Comparison of ENCODE assay signal across 1 cellular context in the genomic region with DNA sequence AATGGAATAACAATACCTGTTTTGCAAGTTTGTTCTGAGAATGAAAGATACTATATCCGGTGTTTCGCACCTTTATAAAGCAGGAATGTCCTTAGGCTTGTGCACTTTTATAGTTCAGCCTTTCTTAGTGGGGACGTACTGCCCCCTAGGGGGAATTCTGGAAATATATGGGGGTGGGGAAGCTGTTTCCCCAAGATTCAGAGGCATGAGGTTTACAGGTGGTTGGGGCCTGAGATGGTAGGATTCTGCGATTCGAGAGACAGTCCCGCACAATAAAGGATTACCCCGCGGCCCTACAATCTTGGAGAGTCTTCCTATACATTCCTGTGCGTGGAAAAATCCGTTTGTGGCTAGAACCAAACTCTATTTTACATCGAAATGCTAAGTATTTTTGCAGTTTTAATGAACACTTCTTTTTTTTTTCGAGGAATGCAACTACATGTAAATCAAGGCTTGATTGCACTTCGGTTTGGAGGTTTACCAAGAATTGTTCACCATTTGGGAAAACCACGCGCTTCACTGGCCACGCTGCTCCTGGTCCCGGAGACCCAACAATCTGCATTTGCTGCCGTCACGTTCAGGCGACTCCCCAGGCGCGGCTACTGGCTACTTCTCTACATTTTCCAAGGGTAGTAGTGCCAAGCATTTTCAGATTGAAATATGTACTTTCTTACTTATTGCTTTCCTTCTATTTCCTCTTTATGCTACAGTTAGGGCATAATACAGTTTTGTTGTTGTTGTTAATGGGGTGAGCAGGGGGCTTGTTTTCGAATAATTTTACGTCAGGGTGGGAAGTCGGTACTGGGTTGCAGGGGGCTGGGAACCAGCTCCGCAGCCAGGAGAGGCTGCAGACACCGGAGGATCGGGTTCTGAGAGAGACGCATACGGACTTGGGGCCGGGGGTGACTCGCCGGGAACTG.
A peak's percentile ranks its signal among the peaks of the same experiment; 100 is the strongest.
TF ChIP-seq lines count a peak whose summit lies in the region.

No MANE protein-coding gene starts in this region.

TF ChIP-seq in K562, 482 proteins besides CTCF, POLR2A, EP300 and RAD21 (continued from another document):
- TF ChIP-seq, protein P1, sequence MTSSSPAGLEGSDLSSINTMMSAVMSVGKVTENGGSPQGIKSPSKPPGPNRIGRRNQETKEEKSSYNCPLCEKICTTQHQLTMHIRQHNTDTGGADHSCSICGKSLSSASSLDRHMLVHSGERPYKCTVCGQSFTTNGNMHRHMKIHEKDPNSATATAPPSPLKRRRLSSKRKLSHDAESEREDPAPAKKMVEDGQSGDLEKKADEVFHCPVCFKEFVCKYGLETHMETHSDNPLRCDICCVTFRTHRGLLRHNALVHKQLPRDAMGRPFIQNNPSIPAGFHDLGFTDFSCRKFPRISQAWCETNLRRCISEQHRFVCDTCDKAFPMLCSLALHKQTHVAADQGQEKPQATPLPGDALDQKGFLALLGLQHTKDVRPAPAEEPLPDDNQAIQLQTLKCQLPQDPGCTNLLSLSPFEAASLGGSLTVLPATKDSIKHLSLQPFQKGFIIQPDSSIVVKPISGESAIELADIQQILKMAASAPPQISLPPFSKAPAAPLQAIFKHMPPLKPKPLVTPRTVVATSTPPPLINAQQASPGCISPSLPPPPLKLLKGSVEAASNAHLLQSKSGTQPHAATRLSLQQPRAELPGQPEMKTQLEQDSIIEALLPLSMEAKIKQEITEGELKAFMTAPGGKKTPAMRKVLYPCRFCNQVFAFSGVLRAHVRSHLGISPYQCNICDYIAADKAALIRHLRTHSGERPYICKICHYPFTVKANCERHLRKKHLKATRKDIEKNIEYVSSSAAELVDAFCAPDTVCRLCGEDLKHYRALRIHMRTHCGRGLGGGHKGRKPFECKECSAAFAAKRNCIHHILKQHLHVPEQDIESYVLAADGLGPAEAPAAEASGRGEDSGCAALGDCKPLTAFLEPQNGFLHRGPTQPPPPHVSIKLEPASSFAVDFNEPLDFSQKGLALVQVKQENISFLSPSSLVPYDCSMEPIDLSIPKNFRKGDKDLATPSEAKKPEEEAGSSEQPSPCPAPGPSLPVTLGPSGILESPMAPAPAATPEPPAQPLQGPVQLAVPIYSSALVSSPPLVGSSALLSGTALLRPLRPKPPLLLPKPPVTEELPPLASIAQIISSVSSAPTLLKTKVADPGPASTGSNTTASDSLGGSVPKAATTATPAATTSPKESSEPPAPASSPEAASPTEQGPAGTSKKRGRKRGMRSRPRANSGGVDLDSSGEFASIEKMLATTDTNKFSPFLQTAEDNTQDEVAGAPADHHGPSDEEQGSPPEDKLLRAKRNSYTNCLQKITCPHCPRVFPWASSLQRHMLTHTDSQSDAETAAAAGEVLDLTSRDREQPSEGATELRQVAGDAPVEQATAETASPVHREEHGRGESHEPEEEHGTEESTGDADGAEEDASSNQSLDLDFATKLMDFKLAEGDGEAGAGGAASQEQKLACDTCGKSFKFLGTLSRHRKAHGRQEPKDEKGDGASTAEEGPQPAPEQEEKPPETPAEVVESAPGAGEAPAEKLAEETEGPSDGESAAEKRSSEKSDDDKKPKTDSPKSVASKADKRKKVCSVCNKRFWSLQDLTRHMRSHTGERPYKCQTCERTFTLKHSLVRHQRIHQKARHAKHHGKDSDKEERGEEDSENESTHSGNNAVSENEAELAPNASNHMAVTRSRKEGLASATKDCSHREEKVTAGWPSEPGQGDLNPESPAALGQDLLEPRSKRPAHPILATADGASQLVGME (CRISPR knock-in tag; IDR thresholded peaks at IDR 0.05): no peak
- TF ChIP-seq, protein P2, sequence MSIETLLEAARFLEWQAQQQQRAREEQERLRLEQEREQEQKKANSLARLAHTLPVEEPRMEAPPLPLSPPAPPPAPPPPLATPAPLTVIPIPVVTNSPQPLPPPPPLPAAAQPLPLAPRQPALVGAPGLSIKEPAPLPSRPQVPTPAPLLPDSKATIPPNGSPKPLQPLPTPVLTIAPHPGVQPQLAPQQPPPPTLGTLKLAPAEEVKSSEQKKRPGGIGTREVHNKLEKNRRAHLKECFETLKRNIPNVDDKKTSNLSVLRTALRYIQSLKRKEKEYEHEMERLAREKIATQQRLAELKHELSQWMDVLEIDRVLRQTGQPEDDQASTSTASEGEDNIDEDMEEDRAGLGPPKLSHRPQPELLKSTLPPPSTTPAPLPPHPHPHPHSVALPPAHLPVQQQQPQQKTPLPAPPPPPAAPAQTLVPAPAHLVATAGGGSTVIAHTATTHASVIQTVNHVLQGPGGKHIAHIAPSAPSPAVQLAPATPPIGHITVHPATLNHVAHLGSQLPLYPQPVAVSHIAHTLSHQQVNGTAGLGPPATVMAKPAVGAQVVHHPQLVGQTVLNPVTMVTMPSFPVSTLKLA (conservative IDR thresholded peaks at IDR 0.05): peak in 1 of 2 experiments; percentile 35; a peak in 1 of 4 replicates
- no peak for TF ChIP-seq CBX2 (IDR thresholded peaks at IDR 0.05; ENCODE audit: insufficient read depth, low read length, poor library complexity, severe bottlenecking)
- TF ChIP-seq YY1 (IDR thresholded peaks at IDR 0.05; ENCODE audit: borderline replicate concordance in 1 of 3, control insufficient read depth in 1 of 3, extremely low read depth in 1 of 3, insufficient read depth in 3 of 3, insufficient read length in 1 of 3, insufficient replicate concordance in 2 of 3, low read depth in 1 of 3, low read length in 2 of 3): no peak
- TF ChIP-seq BCOR (IDR thresholded peaks at IDR 0.05): peak; percentile 26; the same call in 1 of the 2 replicates
- TF ChIP-seq SIX5 (IDR thresholded peaks at IDR 0.05; ENCODE audit: borderline replicate concordance in 1 of 2, insufficient read depth in 1 of 2, low read depth in 1 of 2, low read length in 2 of 2): no peak
- TF ChIP-seq, protein P3, sequence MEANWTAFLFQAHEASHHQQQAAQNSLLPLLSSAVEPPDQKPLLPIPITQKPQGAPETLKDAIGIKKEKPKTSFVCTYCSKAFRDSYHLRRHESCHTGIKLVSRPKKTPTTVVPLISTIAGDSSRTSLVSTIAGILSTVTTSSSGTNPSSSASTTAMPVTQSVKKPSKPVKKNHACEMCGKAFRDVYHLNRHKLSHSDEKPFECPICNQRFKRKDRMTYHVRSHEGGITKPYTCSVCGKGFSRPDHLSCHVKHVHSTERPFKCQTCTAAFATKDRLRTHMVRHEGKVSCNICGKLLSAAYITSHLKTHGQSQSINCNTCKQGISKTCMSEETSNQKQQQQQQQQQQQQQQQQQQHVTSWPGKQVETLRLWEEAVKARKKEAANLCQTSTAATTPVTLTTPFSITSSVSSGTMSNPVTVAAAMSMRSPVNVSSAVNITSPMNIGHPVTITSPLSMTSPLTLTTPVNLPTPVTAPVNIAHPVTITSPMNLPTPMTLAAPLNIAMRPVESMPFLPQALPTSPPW (CRISPR knock-in tag; IDR thresholded peaks at IDR 0.05): 0 out of 2 replicates have a peak, but pooled peaks have one; percentile 33
- TF ChIP-seq, protein P4, sequence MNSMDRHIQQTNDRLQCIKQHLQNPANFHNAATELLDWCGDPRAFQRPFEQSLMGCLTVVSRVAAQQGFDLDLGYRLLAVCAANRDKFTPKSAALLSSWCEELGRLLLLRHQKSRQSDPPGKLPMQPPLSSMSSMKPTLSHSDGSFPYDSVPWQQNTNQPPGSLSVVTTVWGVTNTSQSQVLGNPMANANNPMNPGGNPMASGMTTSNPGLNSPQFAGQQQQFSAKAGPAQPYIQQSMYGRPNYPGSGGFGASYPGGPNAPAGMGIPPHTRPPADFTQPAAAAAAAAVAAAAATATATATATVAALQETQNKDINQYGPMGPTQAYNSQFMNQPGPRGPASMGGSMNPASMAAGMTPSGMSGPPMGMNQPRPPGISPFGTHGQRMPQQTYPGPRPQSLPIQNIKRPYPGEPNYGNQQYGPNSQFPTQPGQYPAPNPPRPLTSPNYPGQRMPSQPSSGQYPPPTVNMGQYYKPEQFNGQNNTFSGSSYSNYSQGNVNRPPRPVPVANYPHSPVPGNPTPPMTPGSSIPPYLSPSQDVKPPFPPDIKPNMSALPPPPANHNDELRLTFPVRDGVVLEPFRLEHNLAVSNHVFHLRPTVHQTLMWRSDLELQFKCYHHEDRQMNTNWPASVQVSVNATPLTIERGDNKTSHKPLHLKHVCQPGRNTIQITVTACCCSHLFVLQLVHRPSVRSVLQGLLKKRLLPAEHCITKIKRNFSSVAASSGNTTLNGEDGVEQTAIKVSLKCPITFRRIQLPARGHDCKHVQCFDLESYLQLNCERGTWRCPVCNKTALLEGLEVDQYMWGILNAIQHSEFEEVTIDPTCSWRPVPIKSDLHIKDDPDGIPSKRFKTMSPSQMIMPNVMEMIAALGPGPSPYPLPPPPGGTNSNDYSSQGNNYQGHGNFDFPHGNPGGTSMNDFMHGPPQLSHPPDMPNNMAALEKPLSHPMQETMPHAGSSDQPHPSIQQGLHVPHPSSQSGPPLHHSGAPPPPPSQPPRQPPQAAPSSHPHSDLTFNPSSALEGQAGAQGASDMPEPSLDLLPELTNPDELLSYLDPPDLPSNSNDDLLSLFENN (IDR thresholded peaks at IDR 0.05; ENCODE audit: low read depth in 2 of 2, low read length in 2 of 2): no peak
- TF ChIP-seq PHF20 (IDR thresholded peaks at IDR 0.05; ENCODE audit: partially characterized antibody): no peak
- TF ChIP-seq SMC3 (conservative IDR thresholded peaks at IDR 0.05; ENCODE audit: insufficient read depth, low read depth, low read length): peak; percentile 67
- no peak for TF ChIP-seq MAFF (IDR thresholded peaks at IDR 0.05; ENCODE audit: low read length)
- TF ChIP-seq KDM5B (IDR thresholded peaks at IDR 0.05; ENCODE audit: insufficient replicate concordance, low read depth, low read length): no peak
- TF ChIP-seq NONO (IDR thresholded peaks at IDR 0.05; ENCODE audit: low read depth in 2 of 2, low read length in 1 of 2): no peak
- peak in 1 of 2 experiments; percentile 54; a peak in 1 of 3 replicates for TF ChIP-seq CBX3 (IDR thresholded peaks at IDR 0.05; ENCODE audit: borderline replicate concordance in 1 of 2, low read length in 2 of 2)
- peak; percentile 76 for TF ChIP-seq L3MBTL2 (IDR thresholded peaks at IDR 0.05)
- no peak for TF ChIP-seq ARID1B (IDR thresholded peaks at IDR 0.05)
- peak; percentile 62; the same call in 1 of the 2 replicates for TF ChIP-seq ETV1 (tag; conservative IDR thresholded peaks at IDR 0.05; ENCODE audit: low read depth)
- no peak for TF ChIP-seq MTA1 (IDR thresholded peaks at IDR 0.05; ENCODE audit: borderline replicate concordance)
- TF ChIP-seq, protein P5, sequence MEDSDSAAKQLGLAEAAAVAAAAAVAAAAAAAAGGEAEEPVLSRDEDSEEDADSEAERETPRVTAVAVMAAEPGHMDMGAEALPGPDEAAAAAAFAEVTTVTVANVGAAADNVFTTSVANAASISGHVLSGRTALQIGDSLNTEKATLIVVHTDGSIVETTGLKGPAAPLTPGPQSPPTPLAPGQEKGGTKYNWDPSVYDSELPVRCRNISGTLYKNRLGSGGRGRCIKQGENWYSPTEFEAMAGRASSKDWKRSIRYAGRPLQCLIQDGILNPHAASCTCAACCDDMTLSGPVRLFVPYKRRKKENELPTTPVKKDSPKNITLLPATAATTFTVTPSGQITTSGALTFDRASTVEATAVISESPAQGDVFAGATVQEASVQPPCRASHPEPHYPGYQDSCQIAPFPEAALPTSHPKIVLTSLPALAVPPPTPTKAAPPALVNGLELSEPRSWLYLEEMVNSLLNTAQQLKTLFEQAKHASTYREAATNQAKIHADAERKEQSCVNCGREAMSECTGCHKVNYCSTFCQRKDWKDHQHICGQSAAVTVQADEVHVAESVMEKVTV (CRISPR knock-in tag; IDR thresholded peaks at IDR 0.05): peak; percentile 66
- TF ChIP-seq LEF1 (IDR thresholded peaks at IDR 0.05): no peak
- no peak for TF ChIP-seq SRSF9 (IDR thresholded peaks at IDR 0.05; ENCODE audit: borderline replicate concordance, low read depth, low read length)
- TF ChIP-seq EGR1 (conservative IDR thresholded peaks at IDR 0.05): peak; percentile 40
- TF ChIP-seq MAZ (CRISPR knock-in tag; conservative IDR thresholded peaks at IDR 0.05 in 1 of 2, IDR thresholded peaks at IDR 0.05 in 1 of 2): peak in 1 of 2 experiments; percentile 72; a peak in 2 of 4 replicates
- 0 out of 2 replicates have a peak, but pooled peaks have one; percentile 28 for TF ChIP-seq EP400 (IDR thresholded peaks at IDR 0.05)
- peak; percentile 81 for TF ChIP-seq BRD9 (IDR thresholded peaks at IDR 0.05; ENCODE audit: low read depth, partially characterized antibody)
- TF ChIP-seq NCOR1 (IDR thresholded peaks at IDR 0.05): no peak
- peak; percentile 54; the same call in 1 of the 2 replicates for TF ChIP-seq ARID2 (IDR thresholded peaks at IDR 0.05)
- TF ChIP-seq, protein P6, sequence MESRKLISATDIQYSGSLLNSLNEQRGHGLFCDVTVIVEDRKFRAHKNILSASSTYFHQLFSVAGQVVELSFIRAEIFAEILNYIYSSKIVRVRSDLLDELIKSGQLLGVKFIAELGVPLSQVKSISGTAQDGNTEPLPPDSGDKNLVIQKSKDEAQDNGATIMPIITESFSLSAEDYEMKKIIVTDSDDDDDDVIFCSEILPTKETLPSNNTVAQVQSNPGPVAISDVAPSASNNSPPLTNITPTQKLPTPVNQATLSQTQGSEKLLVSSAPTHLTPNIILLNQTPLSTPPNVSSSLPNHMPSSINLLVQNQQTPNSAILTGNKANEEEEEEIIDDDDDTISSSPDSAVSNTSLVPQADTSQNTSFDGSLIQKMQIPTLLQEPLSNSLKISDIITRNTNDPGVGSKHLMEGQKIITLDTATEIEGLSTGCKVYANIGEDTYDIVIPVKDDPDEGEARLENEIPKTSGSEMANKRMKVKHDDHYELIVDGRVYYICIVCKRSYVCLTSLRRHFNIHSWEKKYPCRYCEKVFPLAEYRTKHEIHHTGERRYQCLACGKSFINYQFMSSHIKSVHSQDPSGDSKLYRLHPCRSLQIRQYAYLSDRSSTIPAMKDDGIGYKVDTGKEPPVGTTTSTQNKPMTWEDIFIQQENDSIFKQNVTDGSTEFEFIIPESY (CRISPR knock-in tag; IDR thresholded peaks at IDR 0.05): no peak
- TF ChIP-seq TEAD4 (IDR thresholded peaks at IDR 0.05; ENCODE audit: low read length): 0 out of 2 replicates have a peak, but pooled peaks have one; percentile 22
- no peak for TF ChIP-seq TEAD4 (CRISPR knock-in tag; IDR thresholded peaks at IDR 0.05; ENCODE audit: borderline replicate concordance)
